ENCODE assay signal across 8 cellular contexts in the genomic region with DNA sequence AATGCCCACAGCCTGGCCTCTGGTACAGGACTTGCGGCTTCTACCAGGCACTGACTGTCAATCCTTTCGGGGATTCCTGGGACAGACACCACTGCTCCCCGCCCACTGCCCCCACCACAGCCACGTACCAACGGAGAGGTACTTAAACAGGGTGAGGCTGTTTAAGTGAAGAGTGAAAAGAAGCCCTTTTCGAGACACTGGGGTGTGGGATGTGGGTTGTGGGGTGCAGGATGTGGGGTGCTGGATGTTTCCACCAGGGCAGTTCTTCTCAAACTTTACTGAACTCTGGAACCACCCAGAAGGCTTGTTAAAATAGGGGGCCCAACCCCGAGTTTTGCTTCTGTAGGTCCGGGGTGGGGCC. TPM values are rescaled to one million over a fixed set of nuclear protein-coding genes. Genes with fewer than 3 reads are reported as not detected.
DNase-seq lines count a peak whose midpoint lies in the region; ATAC-seq and TF ChIP-seq lines count a peak whose summit lies in the region.

No MANE protein-coding gene starts in this region.

- DNase-seq in LNCaP clone FGC (ENCODE audit: low read depth) (no peak), activated gamma-delta T cell (lab: John Stamatoyannopoulos, UW) (peak; percentile 70), left colon (peak in 1 of 2 donors; percentile 38), DMS79 (lab: John Stamatoyannopoulos, UW) (no peak), NCI-H2196 treated with DMSO at 0.1 percent for 48 hours (lab: John Stamatoyannopoulos, UW; ENCODE audit: unreplicated experiment) (no peak), NCI-H1048 (lab: John Stamatoyannopoulos, UW) (no peak)
- peak; percentile 31 to 42 for DNase-seq in stimulated activated CD8-positive, alpha-beta memory T cell treated with anti-CD3 and anti-CD28 coated beads, Interleukin-4, amount 100 ng/mL, for 4 hours (ENCODE audit: low read depth in 2 of 2, low spot score in 1 of 2)

- H3K4me3 ChIP-seq in LNCaP clone FGC (ENCODE audit: low read depth, low read length), result peak overlapping the region; percentile 56

- intact Hi-C loops in left colon (cut with DNase I, micrococcal nuclease), result no loop called here

- TF ChIP-seq POLR2A in GM18505 (IDR thresholded peaks at IDR 0.05; ENCODE audit: borderline replicate concordance, extremely low read depth, insufficient read depth, insufficient read length), result no peak

- no peak for TF ChIP-seq CTCF in LNCaP clone FGC (IDR thresholded peaks at IDR 0.05; ENCODE audit: control insufficient read depth, extremely low read depth, insufficient read depth)

- peak; percentile 38 for ATAC-seq in left colon
- ATAC-seq in GM18505 (IDR thresholded peaks at IDR 0.05; ENCODE audit: unreplicated experiment), result no peak

RNA-seq across cellular contexts. Expression of gene PRR5, which starts 34.2 kb away (rescaled TPM):
- 10 to 100 TPM; 27.8 to 32.5 TPM for total RNA-seq in left colon

Comparison
In these comparisons a context has a peak if more than half of its experiments do, and no peak if none do; other contexts are left out.
1. DNase-seq: peak in activated gamma-delta T cell (single experiment) and stimulated activated CD8-positive, alpha-beta memory T cell treated with anti-CD3 and anti-CD28 coated beads, Interleukin-4, amount 100 ng/mL, for 4 hours (2 of 2); none in LNCaP clone FGC (single experiment), DMS79 (single experiment), NCI-H2196 treated with DMSO at 0.1 percent for 48 hours (single experiment) and NCI-H1048 (single experiment).